In the genomic region with DNA sequence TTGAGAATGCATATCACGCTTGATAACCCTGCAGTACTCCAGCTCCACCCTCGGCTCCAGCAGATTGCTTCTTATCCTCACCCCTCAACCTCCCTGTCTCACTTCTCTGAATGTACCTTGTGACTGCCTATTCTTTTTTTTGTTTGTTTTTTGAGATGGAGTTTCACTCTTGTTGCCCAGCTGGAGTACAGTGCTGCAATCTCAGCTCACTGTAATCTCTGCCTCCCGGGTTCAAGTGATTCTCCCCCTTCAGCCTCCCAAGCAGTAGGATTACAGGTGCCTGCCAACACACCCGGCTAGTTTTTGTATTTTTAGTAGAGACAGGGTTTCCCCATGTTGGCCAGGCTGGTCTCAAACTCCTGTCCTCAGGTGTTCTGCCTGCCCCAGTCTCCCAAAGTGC, we compare ENCODE assay signal across 7 cellular contexts. TPM values are rescaled to one million over a fixed set of nuclear protein-coding genes. Genes with fewer than 3 reads are reported as not detected.
"Had no signal": no experiment of that assay in that cellular context is flagged by ENCODE, and none has a peak within 500 bp of the region (broad histone marks: within the 10 kb centered on the region; RNA-seq: fewer than 3 reads in every experiment).

No MANE protein-coding gene starts in this region.

RNA-seq across cellular contexts. Expression of gene LDLRAD2, which starts 55.5 kb away (rescaled TPM):
- total RNA-seq: activated CD8-positive, alpha-beta memory T cell treated with anti-CD3 and anti-CD28 coated beads, Interleukin-2, amount 10 ng/mL, durations not matched to agents 7 days and 5 days; activated T-helper 1 cell treated with anti-CD3 and anti-CD28 coated beads, Interleukin-12 subunit alpha, Interleukin-12 subunit beta, Interleukin-2, Interleukin-4 antibody, amounts not matched to agents 30 ng/mL and 10 ng/mL and 1 ng/mL, durations not matched to agents 14 hours and 24 hours and 36 hours; ascending aorta; bronchial epithelial cell; LHCN-M2; M059J; Right ventricle myocardium inferior had no signal
